17 cellular contexts compared by ENCODE assay signal in genomic region chr1:36092798-36093185, GRCh38. TPM values are rescaled to one million over a fixed set of nuclear protein-coding genes. Genes with fewer than 3 reads are reported as not detected.
DNase-seq lines count a peak whose midpoint lies in the region; ATAC-seq and TF ChIP-seq lines count a peak whose summit lies in the region.
"Had no signal": no experiment of that assay in that cellular context is flagged by ENCODE, and none has a peak within 500 bp of the region (broad histone marks: within the 10 kb centered on the region; RNA-seq: fewer than 3 reads in every experiment).

No MANE protein-coding gene starts in this region.

- peak overlapping the region; percentile 64 for H3K9ac ChIP-seq in BLaER1
- H3K9ac ChIP-seq: KMS-11 had no signal

- H3K27me3 ChIP-seq in BLaER1 (no peaks in the 10 kb centered on the region), H7 (ENCODE audit: control insufficient read depth, insufficient read depth, low read length) (no peaks in the 10 kb centered on the region), spleen (replicated peaks in 1 of 7) (no peaks in the 10 kb centered on the region), gastrocnemius medialis (no peaks in the 10 kb centered on the region)

- no peaks in the 10 kb centered on the region for H3K9me3 ChIP-seq in BLaER1
- H3K9me3 ChIP-seq in spleen = no peaks in the 10 kb centered on the region
- H3K9me3 ChIP-seq in gastrocnemius medialis = no peaks in the 10 kb centered on the region

- peak overlapping the region; percentile 96 for H3K4me2 ChIP-seq in BLaER1
- H3K4me2 ChIP-seq: KMS-11 had no signal

- peak overlapping the region; percentile 49 for H3K4me3 ChIP-seq in BLaER1
- no peak overlapping the region for H3K4me3 ChIP-seq in H7 (ENCODE audit: insufficient read depth, low read depth, low read length)
- H3K4me3 ChIP-seq in spleen = no peak overlapping the region
- H3K4me3 ChIP-seq in gastrocnemius medialis = no peak overlapping the region

- no peaks in the 10 kb centered on the region for H3K27me3 Mint-ChIP-seq in mesothelial cell of epicardium (ENCODE audit: low read depth)

- DNase-seq in H7 (peak; percentile 6), spleen (peak; percentile 58), gastrocnemius medialis (no peak), DMS 273 (lab: John Stamatoyannopoulos, UW; ENCODE audit: unreplicated experiment) (no peak), mesothelial cell of epicardium (ENCODE audit: low spot score in 2 of 2, unreplicated experiment in 2 of 2) (no peak)
- DNase-seq: ACHN; AML-193; CD4-positive, CD25-positive, alpha-beta regulatory T cell; NCI-H1436; NCI-H2081; NCI-H510A; NCI-H774 had no signal

- 95 to 97% (median 96%) methylated on average over 8 to 9 of the region's 9 CpGs for WGBS in spleen, 5 donors

- in situ Hi-C loops in gastrocnemius medialis (cut with MboI; ENCODE audit: low sequenced_read_pairs in 4 of 4) = loop anchor here in 2 of 4 donors (10.0 kb wide), 3 partner anchors 52 to 322 kb away; partner anchors contain the start of gene TRAPPC3 (in 1 of the 2)

- peaks cover 51% of the 10 kb centered on the region for H4K20me1 ChIP-seq in BLaER1

- peaks cover 14% of the 10 kb centered on the region for H3K4me1 Mint-ChIP-seq in mesothelial cell of epicardium

- H3K9me3 Mint-ChIP-seq in mesothelial cell of epicardium = no peaks in the 10 kb centered on the region
- H3K9me3 Mint-ChIP-seq: CD4-positive, CD25-positive, alpha-beta regulatory T cell had no signal

- TF ChIP-seq CTCF in spleen (IDR thresholded peaks at IDR 0.05 in 8 of 11, conservative IDR thresholded peaks at IDR 0.05 in 3 of 11) (no peak), gastrocnemius medialis (IDR thresholded peaks at IDR 0.05 in 4 of 5, conservative IDR thresholded peaks at IDR 0.05 in 1 of 5) (no peak), mesothelial cell of epicardium (IDR thresholded peaks at IDR 0.05; ENCODE audit: unreplicated experiment) (no peak)

- intact Hi-C loops in spleen (cut with DNase I; ENCODE audit: low total_unique reads) = no loop called here
- intact Hi-C loops in gastrocnemius medialis (cut with DNase I; ENCODE audit: low total_unique reads) = loop anchor here (10.0 kb wide), 1 partner anchor 192 kb away; no protein-coding TSS in a partner anchor

- no peak overlapping the region for H3K4me3 Mint-ChIP-seq in mesothelial cell of epicardium

- no peak overlapping the region for H3K27ac Mint-ChIP-seq in mesothelial cell of epicardium

- H3K36me3 ChIP-seq in BLaER1 (peaks cover 49% of the 10 kb centered on the region), H7 (replicated peaks; ENCODE audit: control insufficient read depth, insufficient read depth, low read length) (peaks cover 34% of the 10 kb centered on the region), spleen (peaks cover 5 to 73% (median 46%) of the 10 kb centered on the region in 6 donors), gastrocnemius medialis (peaks cover 0 to 51% of the 10 kb centered on the region in 2 donors)

- no peak for TF ChIP-seq POLR2A in spleen (IDR thresholded peaks at IDR 0.05)
- TF ChIP-seq POLR2A in gastrocnemius medialis (IDR thresholded peaks at IDR 0.05) = no peak

- H3K36me3 Mint-ChIP-seq in mesothelial cell of epicardium = peaks cover 5% of the 10 kb centered on the region
- H3K36me3 Mint-ChIP-seq: CD4-positive, CD25-positive, alpha-beta regulatory T cell had no signal

- ATAC-seq in gastrocnemius medialis = no peak
- ATAC-seq: HepG2 had no signal

- peak overlapping the region; percentile 86 for H3K27ac ChIP-seq in BLaER1
- peak overlapping the region; percentile 98 for H3K27ac ChIP-seq in cingulate gyrus (ENCODE audit: low read depth, low read length)
- peak overlapping the region in 6 of 8 donors; percentile 9 to 76 (median 68) for H3K27ac ChIP-seq in spleen
- H3K27ac ChIP-seq in gastrocnemius medialis = no peak overlapping the region
- H3K27ac ChIP-seq: KMS-11 had no signal

- H3K4me1 ChIP-seq in BLaER1 (peaks cover 92% of the 10 kb centered on the region), spleen (peaks cover 36 to 91% (median 74%) of the 10 kb centered on the region in 6 donors), gastrocnemius medialis (peaks cover 16 to 24% of the 10 kb centered on the region in 2 donors)

RNA-seq across cellular contexts. Expression of gene ADPRS, which starts 4.1 kb away (rescaled TPM):
- 112 and 116 TPM in 2 replicates for total RNA-seq in H7 (2014; rRNA removed; shearing (Covaris generic))
- total RNA-seq in spleen = 10 to 100 TPM; 21.3 to 44.9 (median 26.6) TPM
- polyA plus RNA-seq in spleen = 10 to 100 TPM; 21.3 to 34.0 (median 22.2) TPM
- 10 to 100 TPM; 46.7 to 67.3 (median 54.0) TPM for total RNA-seq in gastrocnemius medialis
- 31.6 to 33.3 TPM (median 32.6 TPM) in 3 replicates for total RNA-seq in mesothelial cell of epicardium

RNA-seq across cellular contexts. Expression of gene TEKT2, which starts 8.9 kb away (rescaled TPM):
- 1.0 and 1.2 TPM in 2 replicates for total RNA-seq in H7 (2014; rRNA removed; shearing (Covaris generic))
- total RNA-seq in spleen (not detected), gastrocnemius medialis (not detected), mesothelial cell of epicardium (2.6 to 3.6 TPM (median 3.2 TPM) in 3 replicates)
- under 1 TPM in 1 of 3 donors, not detected in 2; 0.33 TPM for polyA plus RNA-seq in spleen
- total RNA-seq: M059J had no signal
- polyA plus RNA-seq: CD4-positive, CD25-positive, alpha-beta regulatory T cell had no signal

RNA-seq across cellular contexts. Expression of gene COL8A2, which starts 32.2 kb away (rescaled TPM):
- total RNA-seq in H7 (2014; rRNA removed; shearing (Covaris generic)) = 1.6 TPM in 2 replicates
- total RNA-seq in spleen (10 to 100 TPM in 4 of 7 donors, 1 to 10 TPM in 3; 7.0 to 32.0 (median 10.3) TPM), gastrocnemius medialis (1 to 10 TPM in 1 of 4 donors, under 1 TPM in 3; 0.61 to 1.6 (median 0.81) TPM), mesothelial cell of epicardium (9.0 to 10.5 TPM (median 10.4 TPM) in 3 replicates)
- 1 to 10 TPM; 2.1 to 5.9 (median 4.3) TPM for polyA plus RNA-seq in spleen
- total RNA-seq: CD4-positive, CD25-positive, alpha-beta regulatory T cell had no signal

RNA-seq across cellular contexts. Expression of gene TRAPPC3, which starts 56.5 kb away (rescaled TPM):
- 97.3 and 111 TPM in 2 replicates for total RNA-seq in H7 (2014; rRNA removed; shearing (Covaris generic))
- total RNA-seq in spleen = 10 to 100 TPM; 46.7 to 98.1 (median 56.4) TPM
- polyA plus RNA-seq in spleen = 10 to 100 TPM; 42.9 to 70.1 (median 60.2) TPM
- 10 to 100 TPM; 57.5 to 72.4 (median 63.5) TPM for total RNA-seq in gastrocnemius medialis
- total RNA-seq in mesothelial cell of epicardium = 64.8 to 68.5 TPM (median 68.5 TPM) in 3 replicates

Comparison
In these comparisons a context has a peak if more than half of its experiments do, and no peak if none do; other contexts are left out.
1. H3K27ac ChIP-seq: peak in BLaER1 (single experiment), cingulate gyrus (single experiment) and spleen (6 of 8); none in gastrocnemius medialis (0 of 4).
2. DNase-seq: peak in H7 (single experiment) and spleen (single experiment); none in gastrocnemius medialis (0 of 2), DMS 273 (single experiment) and mesothelial cell of epicardium (0 of 2).